ENCODE assay signal across 22 cellular contexts in genomic region chr3:58657036-58657435, GRCh38. TPM values are rescaled to one million over a fixed set of nuclear protein-coding genes. Genes with fewer than 3 reads are reported as not detected.
"Had no signal": no experiment of that assay in that cellular context is flagged by ENCODE, and none has a peak within 500 bp of the region (broad histone marks: within the 10 kb centered on the region; RNA-seq: fewer than 3 reads in every experiment).

No MANE protein-coding gene starts in this region.

- H3K4me1 Mint-ChIP-seq: activated B cell treated with CpG ODN at 0.5 μM for 24 hours; activated CD4-positive, alpha-beta T cell treated with anti-CD3 and anti-CD28 coated beads, Interleukin-2, amount 10 ng/mL, durations not matched to agents 24 days and 14 days; activated naive CD8-positive, alpha-beta T cell treated with anti-CD3 and anti-CD28 coated beads, Interleukin-2, amount 50 U/mL, for 24 hours; brain; T-helper 17 cell had no signal

- H3K9me3 Mint-ChIP-seq: activated B cell treated with CpG ODN at 0.5 μM for 24 hours; activated naive CD8-positive, alpha-beta T cell treated with anti-CD3 and anti-CD28 coated beads, Interleukin-2, amount 50 U/mL, for 24 hours; activated T-cell treated with anti-CD3 and anti-CD28 coated beads, Interleukin-2, amount 50 U/mL, for 4 hours had no signal

- H3K27ac Mint-ChIP-seq: activated B cell treated with CpG ODN at 0.5 μM for 24 hours; activated CD4-positive, alpha-beta T cell treated with anti-CD3 and anti-CD28 coated beads, Interleukin-2, amount 10 ng/mL, durations not matched to agents 24 days and 14 days; activated naive CD4-positive, alpha-beta T cell treated with anti-CD3 and anti-CD28 coated beads, Interleukin-2, amount 50 U/mL, for 72 hours; activated naive CD8-positive, alpha-beta T cell treated with anti-CD3 and anti-CD28 coated beads, Interleukin-2, amount 50 U/mL, for 24 hours; brain; T-helper 17 cell had no signal

- H3K4me3 ChIP-seq: PC-9 had no signal

- H3K4me3 Mint-ChIP-seq: activated B cell treated with CpG ODN at 0.5 μM for 24 hours; activated CD4-positive, alpha-beta T cell treated with anti-CD3 and anti-CD28 coated beads, Interleukin-2, amount 10 ng/mL, durations not matched to agents 24 days and 14 days; activated naive CD8-positive, alpha-beta T cell treated with anti-CD3 and anti-CD28 coated beads, Interleukin-2, amount 50 U/mL, for 24 hours; activated T-cell treated with anti-CD3 and anti-CD28 coated beads, Interleukin-2, amount 50 U/mL, for 4 hours; brain; T-helper 17 cell had no signal

- H3K27ac ChIP-seq: PC-9 had no signal

- H3K36me3 Mint-ChIP-seq: activated naive CD4-positive, alpha-beta T cell treated with anti-CD3 and anti-CD28 coated beads, Interleukin-2, amount 50 U/mL, for 72 hours; brain had no signal

- H3K27me3 Mint-ChIP-seq: activated CD4-positive, alpha-beta T cell treated with anti-CD3 and anti-CD28 coated beads, Interleukin-2, amount 10 ng/mL, durations not matched to agents 24 days and 14 days had no signal

- DNase-seq: activated B cell treated with CpG ODN at 0.5 μM for 24 hours; activated CD4-positive, alpha-beta T cell treated with anti-CD3 and anti-CD28 coated beads for 1 hour; activated CD4-positive, alpha-beta T cell treated with anti-CD3 and anti-CD28 coated beads, Interleukin-2, amount 10 ng/mL, durations not matched to agents 24 days and 14 days; activated CD4-positive, alpha-beta T cell treated with anti-CD3 and anti-CD28 coated beads, Interleukin-2, amount 50 U/mL, for 48 hours; activated CD8-positive, alpha-beta memory T cell treated with anti-CD3 and anti-CD28 coated beads for 24 hours; activated naive CD4-positive, alpha-beta T cell treated with Interleukin-2 at 50 U/mL for 16 hours; activated naive CD8-positive, alpha-beta T cell treated with anti-CD3 and anti-CD28 coated beads, Interleukin-2, amount 50 U/mL, for 24 hours; activated T-cell treated with anti-CD3 and anti-CD28 coated beads, Interleukin-2, amount 50 U/mL, for 4 hours; amniotic stem cell; NCI-H1048; NCI-H146; NCI-H187 treated with DMSO at 0.1 percent for 48 hours; NCI-H2081 treated with DMSO at 0.1 percent for 48 hours; NCI-H446; NCI-H524; SHP77 treated with DMSO at 0.1 percent for 48 hours; T-helper 17 cell; T-helper 9 cell had no signal

- ATAC-seq: activated naive CD4-positive, alpha-beta T cell treated with anti-CD3 and anti-CD28 coated beads, Interleukin-2, amount 50 U/mL, for 72 hours; activated naive CD8-positive, alpha-beta T cell treated with anti-CD3 and anti-CD28 coated beads, Interleukin-2, amount 50 U/mL, for 24 hours; activated T-cell treated with anti-CD3 and anti-CD28 coated beads, Interleukin-2, amount 50 U/mL, for 4 hours; T-helper 17 cell had no signal

RNA-seq across cellular contexts. Expression of gene FAM3D, which starts 9.5 kb away (rescaled TPM):
- total RNA-seq: activated B cell treated with CpG ODN at 0.5 μM for 24 hours; activated CD4-positive, alpha-beta T cell treated with anti-CD3 and anti-CD28 coated beads, Interleukin-2, amount 10 ng/mL, durations not matched to agents 24 days and 14 days; activated naive CD4-positive, alpha-beta T cell treated with anti-CD3 and anti-CD28 coated beads, Interleukin-2, amount 50 U/mL, for 72 hours; activated T-cell treated with anti-CD3 and anti-CD28 coated beads, Interleukin-2, amount 50 U/mL, for 4 hours; astrocyte; PC-9; T-helper 17 cell had no signal
